Comparison of ENCODE assay signal across 7 cellular contexts in genomic region chr1:178024504-178024903, GRCh38. TPM values are rescaled to one million over a fixed set of nuclear protein-coding genes. Genes with fewer than 3 reads are reported as not detected.
"Had no signal": no experiment of that assay in that cellular context is flagged by ENCODE, and none has a peak within 500 bp of the region (broad histone marks: within the 10 kb centered on the region; RNA-seq: fewer than 3 reads in every experiment).

No MANE protein-coding gene starts in this region.

- H3K4me3 ChIP-seq: K562 had no signal

- ATAC-seq: K562 had no signal

- DNase-seq: IMR-90, KBM-7, KG1 had no signal

- H3K27ac ChIP-seq: HL-60 had no signal

- FAIRE-seq: HTR-8/SVneo, K562 had no signal

RNA-seq across cellular contexts. Expression of gene SEC16B, which starts 54.6 kb away (rescaled TPM):
- total RNA-seq: K562 had no signal
- polyA plus RNA-seq: IgD-negative memory B cell, K562 had no signal
